In the genomic region with DNA sequence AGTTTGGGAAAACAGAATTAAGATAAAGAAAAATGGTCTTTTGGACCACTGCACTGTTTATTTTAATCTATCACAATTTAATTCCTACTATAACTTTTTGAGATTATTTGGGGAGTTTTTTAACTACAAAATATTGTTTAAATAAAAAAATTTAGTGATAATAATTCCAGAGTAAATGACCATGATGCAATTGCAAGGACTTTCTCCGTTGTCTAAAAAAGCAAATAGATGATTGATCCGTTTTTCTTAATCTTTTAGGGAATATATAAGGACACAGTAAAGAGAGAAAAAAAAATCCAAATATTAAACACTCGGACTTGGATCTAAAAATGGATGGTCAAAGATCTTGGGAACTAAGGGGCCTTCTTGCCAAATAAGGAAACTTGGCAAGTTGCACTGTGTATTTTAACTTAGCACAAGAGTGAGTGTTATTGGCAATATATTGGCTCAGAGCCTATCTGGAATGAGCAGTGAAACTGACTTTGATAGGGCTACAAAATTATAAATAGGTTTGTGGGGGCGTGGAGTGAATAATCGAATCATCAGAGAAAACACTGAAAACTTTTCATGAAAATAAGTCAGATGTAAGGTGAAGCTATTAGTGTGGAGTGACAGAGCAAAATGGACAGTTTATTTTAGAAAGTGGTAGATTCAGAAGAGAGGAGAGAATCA, we compare ENCODE assay signal across 10 cellular contexts. TPM values are rescaled to one million over a fixed set of nuclear protein-coding genes. Genes with fewer than 3 reads are reported as not detected.
DNase-seq lines count a peak whose midpoint lies in the region; ATAC-seq and TF ChIP-seq lines count a peak whose summit lies in the region.
"Had no signal": no experiment of that assay in that cellular context is flagged by ENCODE, and none has a peak within 500 bp of the region (broad histone marks: within the 10 kb centered on the region; RNA-seq: fewer than 3 reads in every experiment).

No MANE protein-coding gene starts in this region.

- DNase-seq in activated CD4-positive, alpha-beta T cell treated with anti-CD3 and anti-CD28 coated beads, Interleukin-2, amount 10 ng/mL, durations not matched to agents 7 days and 5 days = no peak
- no peak for DNase-seq in activated CD4-positive, alpha-beta T cell treated with anti-CD3 and anti-CD28 coated beads for 1 hour
- no peak for DNase-seq in left ventricle myocardium inferior
- no peak for DNase-seq in thoracic aorta (ENCODE audit: low spot score)
- DNase-seq in activated CD8-positive, alpha-beta memory T cell treated with anti-CD3 and anti-CD28 coated beads, Interleukin-2, amount 50 U/mL, for 4 hours = no peak
- DNase-seq in NCI-H187 (lab: John Stamatoyannopoulos, UW) = no peak
- DNase-seq in NCI-H2196 treated with DMSO at 0.1 percent for 48 hours (lab: John Stamatoyannopoulos, UW; ENCODE audit: unreplicated experiment) = no peak
- DNase-seq: colonic mucosa, spleen had no signal

- intact Hi-C loops in left ventricle myocardium inferior (cut with micrococcal nuclease) = loop anchor here (10.0 kb wide), 1 partner anchor 127 kb away; no protein-coding TSS in a partner anchor

- POLR2A ChIA-PET in activated CD4-positive, alpha-beta T cell treated with anti-CD3 and anti-CD28 coated beads, Interleukin-2, amount 10 ng/mL, durations not matched to agents 7 days and 5 days (lab: Charles Lee) = no interaction called here

- H3K36me3 Mint-ChIP-seq in activated CD4-positive, alpha-beta T cell treated with anti-CD3 and anti-CD28 coated beads, Interleukin-2, amount 10 ng/mL, durations not matched to agents 7 days and 5 days (ENCODE audit: low read depth) = peaks cover 4% of the 10 kb centered on the region

- ATAC-seq in thoracic aorta (ENCODE audit: insufficient number of reproducible peaks, low FRiP score, low read depth) = no peak

- CTCF ChIA-PET in activated CD4-positive, alpha-beta T cell treated with anti-CD3 and anti-CD28 coated beads, Interleukin-2, amount 10 ng/mL, durations not matched to agents 7 days and 5 days (lab: Charles Lee) = no interaction called here

- no peak overlapping the region for H3K27ac Mint-ChIP-seq in activated CD4-positive, alpha-beta T cell treated with anti-CD3 and anti-CD28 coated beads, Interleukin-2, amount 10 ng/mL, durations not matched to agents 7 days and 5 days

- peaks cover 16% of the 10 kb centered on the region for H3K27me3 Mint-ChIP-seq in activated CD4-positive, alpha-beta T cell treated with anti-CD3 and anti-CD28 coated beads, Interleukin-2, amount 10 ng/mL, durations not matched to agents 7 days and 5 days

- H3K36me3 ChIP-seq in left ventricle myocardium inferior (no peaks in the 10 kb centered on the region), thoracic aorta (no peaks in the 10 kb centered on the region)
- H3K36me3 ChIP-seq: colonic mucosa, spleen had no signal

- H3K27me3 ChIP-seq in left ventricle myocardium inferior (ENCODE audit: low read depth) = no peaks in the 10 kb centered on the region
- no peaks in the 10 kb centered on the region for H3K27me3 ChIP-seq in thoracic aorta (replicated peaks; ENCODE audit: insufficient read depth)
- H3K27me3 ChIP-seq: colonic mucosa had no signal

- TF ChIP-seq CTCF in VCaP (conservative IDR thresholded peaks at IDR 0.05) (no peak), left ventricle myocardium inferior (IDR thresholded peaks at IDR 0.05; ENCODE audit: borderline replicate concordance) (no peak), thoracic aorta (IDR thresholded peaks at IDR 0.05) (no peak)

- H3K4me1 ChIP-seq in left ventricle myocardium inferior (peaks cover 70% of the 10 kb centered on the region), thoracic aorta (ENCODE audit: control insufficient read depth in 1 of 2, low read depth in 2 of 2) (peaks cover 19 to 44% of the 10 kb centered on the region in 2 donors)
- H3K4me1 ChIP-seq: colonic mucosa had no signal

- peak overlapping the region; percentile 88 for H3K4me3 ChIP-seq in left ventricle myocardium inferior
- H3K4me3 ChIP-seq in thoracic aorta = peak overlapping the region; percentile 83

- peaks cover 27% of the 10 kb centered on the region for H3K4me1 Mint-ChIP-seq in activated CD4-positive, alpha-beta T cell treated with anti-CD3 and anti-CD28 coated beads, Interleukin-2, amount 10 ng/mL, durations not matched to agents 7 days and 5 days

- no peaks in the 10 kb centered on the region for H3K9me3 Mint-ChIP-seq in activated CD4-positive, alpha-beta T cell treated with anti-CD3 and anti-CD28 coated beads, Interleukin-2, amount 10 ng/mL, durations not matched to agents 7 days and 5 days

- H3K27ac ChIP-seq in VCaP = peak overlapping the region; percentile 94
- H3K27ac ChIP-seq in left ventricle myocardium inferior (replicated peaks) = peak overlapping the region; percentile 98
- H3K27ac ChIP-seq in thoracic aorta = peak overlapping the region; percentile 90 to 98

- peak overlapping the region; percentile 80 for H3K4me3 Mint-ChIP-seq in activated CD4-positive, alpha-beta T cell treated with anti-CD3 and anti-CD28 coated beads, Interleukin-2, amount 10 ng/mL, durations not matched to agents 7 days and 5 days

- H3K9me3 ChIP-seq in left ventricle myocardium inferior (replicated peaks) (no peaks in the 10 kb centered on the region), thoracic aorta (no peaks in the 10 kb centered on the region)
- H3K9me3 ChIP-seq: colonic mucosa, spleen had no signal

RNA-seq across cellular contexts. Expression of a gene that starts 2.0 kb away (rescaled TPM):
- total RNA-seq in activated CD4-positive, alpha-beta T cell treated with anti-CD3 and anti-CD28 coated beads, Interleukin-2, amount 10 ng/mL, durations not matched to agents 7 days and 5 days = 10 to 100 TPM; 14.5 to 15.1 TPM
- total RNA-seq in left ventricle myocardium inferior (466 TPM), thoracic aorta (10 to 100 TPM; 45.9 to 79.6 TPM)
